16 cellular contexts compared by ENCODE assay signal in the genomic region with DNA sequence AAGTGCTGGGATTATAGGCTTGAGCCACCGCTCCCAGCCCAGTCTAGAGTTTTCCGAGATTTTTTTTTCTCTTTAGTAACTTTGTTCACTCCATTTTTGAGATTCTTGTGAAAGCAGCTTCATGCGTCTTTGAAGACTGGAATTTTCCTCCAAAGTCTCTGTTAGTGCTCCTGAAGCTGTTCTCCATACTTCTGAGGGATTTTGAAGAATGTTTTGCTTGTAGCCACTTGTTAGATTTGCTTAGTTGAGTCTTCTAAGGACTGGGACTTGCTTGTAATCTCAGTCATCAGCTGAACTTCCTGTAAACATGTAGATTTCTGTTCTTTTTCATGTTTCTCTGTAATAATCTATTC.
DNase-seq lines count a peak whose midpoint lies in the region; ATAC-seq and TF ChIP-seq lines count a peak whose summit lies in the region.
"Had no signal": no experiment of that assay in that cellular context is flagged by ENCODE, and none has a peak within 500 bp of the region (broad histone marks: within the 10 kb centered on the region; RNA-seq: fewer than 3 reads in every experiment).

No MANE protein-coding gene starts in this region.

- no peaks in the 10 kb centered on the region for H3K4me1 ChIP-seq in smooth muscle cell (ENCODE audit: low read depth)
- H3K4me1 ChIP-seq: BLaER1 treated with 17β-estradiol and CSF1 and Interleukin-3, amounts not matched to agents 10 nM and 100 nM; Caco-2 had no signal

- no peak overlapping the region for H3K9ac ChIP-seq in smooth muscle cell (ENCODE audit: low read depth)
- H3K9ac ChIP-seq: BLaER1 treated with 17β-estradiol and CSF1 and Interleukin-3, amounts not matched to agents 10 nM and 100 nM had no signal

- no peak overlapping the region for H3K4me3 ChIP-seq in smooth muscle cell
- H3K4me3 ChIP-seq: BLaER1 treated with 17β-estradiol and CSF1 and Interleukin-3, amounts not matched to agents 10 nM and 100 nM had no signal

- H3K4me2 ChIP-seq in smooth muscle cell, result no peak overlapping the region
- H3K4me2 ChIP-seq: BLaER1 treated with 17β-estradiol and CSF1 and Interleukin-3, amounts not matched to agents 10 nM and 100 nM had no signal

- H3K27ac ChIP-seq in smooth muscle cell (ENCODE audit: low read depth), result no peak overlapping the region
- H3K27ac ChIP-seq: BLaER1 treated with 17β-estradiol and CSF1 and Interleukin-3, amounts not matched to agents 10 nM and 100 nM; C4-2B had no signal

- H3K79me2 ChIP-seq in smooth muscle cell (ENCODE audit: low read depth), result no peaks in the 10 kb centered on the region

- TF ChIP-seq CTCF in smooth muscle cell (IDR thresholded peaks at IDR 0.05; ENCODE audit: borderline replicate concordance, insufficient read depth, poor library complexity, severe bottlenecking), result no peak

- no peaks in the 10 kb centered on the region for H3F3A ChIP-seq in smooth muscle cell (ENCODE audit: low read depth)

- H3K27me3 ChIP-seq in smooth muscle cell (ENCODE audit: low read depth), result no peaks in the 10 kb centered on the region
- H3K27me3 ChIP-seq: BLaER1 treated with 17β-estradiol and CSF1 and Interleukin-3, amounts not matched to agents 10 nM and 100 nM had no signal

- ATAC-seq in HG03521 (IDR thresholded peaks at IDR 0.05; ENCODE audit: unreplicated experiment) (no peak), sciatic nerve (no peak)
- ATAC-seq: CD8-positive, alpha-beta T cell had no signal

- DNase-seq in SK-N-DZ (ENCODE audit: low spot score) (peak; percentile 97), cerebellar cortex (ENCODE audit: low spot score) (peak; percentile 2), smooth muscle cell (lab: John Stamatoyannopoulos, UW; ENCODE audit: unreplicated experiment) (no peak), AML-193 (lab: John Stamatoyannopoulos, UW) (no peak), sciatic nerve (ENCODE audit: low spot score) (no peak)
- DNase-seq: 8988T; ACHN; Caco-2; Calu3; CD4-positive, alpha-beta T cell; CD8-positive, alpha-beta T cell; DMS79 treated with DMSO at 0.1 percent for 48 hours; GF-D8 had no signal

- no peaks in the 10 kb centered on the region for H3K36me3 ChIP-seq in smooth muscle cell (ENCODE audit: low read depth)
- H3K36me3 ChIP-seq: BLaER1 treated with 17β-estradiol and CSF1 and Interleukin-3, amounts not matched to agents 10 nM and 100 nM had no signal

- no peaks in the 10 kb centered on the region for H4K20me1 ChIP-seq in smooth muscle cell (ENCODE audit: low read depth)
- H4K20me1 ChIP-seq: BLaER1 treated with 17β-estradiol and CSF1 and Interleukin-3, amounts not matched to agents 10 nM and 100 nM had no signal

- intact Hi-C loops in sciatic nerve (cut with DNase I), result no loop called here

- H2AFZ ChIP-seq in smooth muscle cell (ENCODE audit: low read depth), result peak overlapping the region; percentile 4

- H3K9me3 ChIP-seq in smooth muscle cell (replicated peaks; ENCODE audit: low read depth), result no peaks in the 10 kb centered on the region
- H3K9me3 ChIP-seq: BLaER1 treated with 17β-estradiol and CSF1 and Interleukin-3, amounts not matched to agents 10 nM and 100 nM; Caco-2 had no signal

- WGBS in smooth muscle cell (ENCODE audit: low lambda C conversion rate), result 53% methylated on average over 3 of the region's 3 CpGs

Comparison
In these comparisons a context has a peak if more than half of its experiments do, and no peak if none do; other contexts are left out.
1. DNase-seq: peak in SK-N-DZ (single experiment) and cerebellar cortex (single experiment); none in smooth muscle cell (single experiment), AML-193 (0 of 2) and sciatic nerve (single experiment).